In the genomic region with DNA sequence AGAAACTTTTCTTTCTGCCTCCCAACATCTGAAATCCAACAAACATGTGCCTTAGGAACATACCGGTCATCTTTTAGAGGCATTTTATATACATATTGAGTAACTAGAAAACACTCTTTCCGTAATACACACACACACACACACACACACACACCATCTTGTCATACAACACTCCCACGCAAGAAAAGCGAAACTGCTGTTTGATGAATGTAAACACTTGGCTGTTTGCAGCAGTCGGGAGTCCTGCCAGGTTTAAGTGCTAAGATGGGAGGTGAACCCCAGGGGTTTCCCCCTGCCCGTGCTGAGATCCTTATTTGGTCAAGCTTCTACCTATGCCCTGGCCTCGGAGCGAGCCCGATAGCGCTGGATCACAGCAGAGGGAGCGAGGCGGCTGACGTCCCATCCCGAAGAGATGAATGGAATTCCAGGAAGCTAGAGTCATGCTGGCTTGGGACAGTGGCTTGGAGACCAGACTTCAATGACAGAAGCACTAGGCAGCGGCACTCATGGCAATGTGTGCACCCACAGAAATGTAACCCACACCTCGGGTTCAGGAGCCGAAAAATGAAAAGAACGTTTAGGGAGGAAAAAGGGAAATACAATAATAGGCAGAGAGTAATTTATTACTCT, we compare ENCODE assay signal across 1 cellular context.
TF ChIP-seq lines count a peak whose summit lies in the region.

No MANE protein-coding gene starts in this region.

TF ChIP-seq in HEK293, 187 proteins besides CTCF, POLR2A, EP300 and RAD21 (continued from another document and continues in another):
- TF ChIP-seq, protein P1, sequence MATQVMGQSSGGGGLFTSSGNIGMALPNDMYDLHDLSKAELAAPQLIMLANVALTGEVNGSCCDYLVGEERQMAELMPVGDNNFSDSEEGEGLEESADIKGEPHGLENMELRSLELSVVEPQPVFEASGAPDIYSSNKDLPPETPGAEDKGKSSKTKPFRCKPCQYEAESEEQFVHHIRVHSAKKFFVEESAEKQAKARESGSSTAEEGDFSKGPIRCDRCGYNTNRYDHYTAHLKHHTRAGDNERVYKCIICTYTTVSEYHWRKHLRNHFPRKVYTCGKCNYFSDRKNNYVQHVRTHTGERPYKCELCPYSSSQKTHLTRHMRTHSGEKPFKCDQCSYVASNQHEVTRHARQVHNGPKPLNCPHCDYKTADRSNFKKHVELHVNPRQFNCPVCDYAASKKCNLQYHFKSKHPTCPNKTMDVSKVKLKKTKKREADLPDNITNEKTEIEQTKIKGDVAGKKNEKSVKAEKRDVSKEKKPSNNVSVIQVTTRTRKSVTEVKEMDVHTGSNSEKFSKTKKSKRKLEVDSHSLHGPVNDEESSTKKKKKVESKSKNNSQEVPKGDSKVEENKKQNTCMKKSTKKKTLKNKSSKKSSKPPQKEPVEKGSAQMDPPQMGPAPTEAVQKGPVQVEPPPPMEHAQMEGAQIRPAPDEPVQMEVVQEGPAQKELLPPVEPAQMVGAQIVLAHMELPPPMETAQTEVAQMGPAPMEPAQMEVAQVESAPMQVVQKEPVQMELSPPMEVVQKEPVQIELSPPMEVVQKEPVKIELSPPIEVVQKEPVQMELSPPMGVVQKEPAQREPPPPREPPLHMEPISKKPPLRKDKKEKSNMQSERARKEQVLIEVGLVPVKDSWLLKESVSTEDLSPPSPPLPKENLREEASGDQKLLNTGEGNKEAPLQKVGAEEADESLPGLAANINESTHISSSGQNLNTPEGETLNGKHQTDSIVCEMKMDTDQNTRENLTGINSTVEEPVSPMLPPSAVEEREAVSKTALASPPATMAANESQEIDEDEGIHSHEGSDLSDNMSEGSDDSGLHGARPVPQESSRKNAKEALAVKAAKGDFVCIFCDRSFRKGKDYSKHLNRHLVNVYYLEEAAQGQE (tag by site-specific recombination; IDR thresholded peaks at IDR 0.05) = no peak
- TF ChIP-seq ZNF571 (tag by site-specific recombination; IDR thresholded peaks at IDR 0.05) (no peak), ZNF660 (tag by site-specific recombination; IDR thresholded peaks at IDR 0.05) (no peak), SCRT1 (tag by site-specific recombination; IDR thresholded peaks at IDR 0.05; ENCODE audit: borderline replicate concordance) (no peak), OVOL3 (tag by site-specific recombination; IDR thresholded peaks at IDR 0.05) (no peak), ZFHX2 (tag by site-specific recombination; conservative IDR thresholded peaks at IDR 0.05) (peak; percentile 90), ZNF558 (tag by site-specific recombination; IDR thresholded peaks at IDR 0.05) (no peak), ZFP3 (tag by site-specific recombination; IDR thresholded peaks at IDR 0.05; ENCODE audit: low read depth) (no peak), SP3 (tag by site-specific recombination; IDR thresholded peaks at IDR 0.05) (no peak), ZNF146 (tag by site-specific recombination; IDR thresholded peaks at IDR 0.05) (no peak), ZNF416 (tag by site-specific recombination; IDR thresholded peaks at IDR 0.05) (no peak), ZNF610 (tag by site-specific recombination; IDR thresholded peaks at IDR 0.05; ENCODE audit: borderline replicate concordance) (no peak), REPIN1 (tag by site-specific recombination; IDR thresholded peaks at IDR 0.05; ENCODE audit: low read depth) (no peak), IKZF3 (tag by site-specific recombination; IDR thresholded peaks at IDR 0.05) (no peak), MYNN (tag by site-specific recombination; IDR thresholded peaks at IDR 0.05; ENCODE audit: borderline replicate concordance) (no peak), ZSCAN30 (tag by site-specific recombination; IDR thresholded peaks at IDR 0.05) (no peak), SALL2 (tag by site-specific recombination; IDR thresholded peaks at IDR 0.05; ENCODE audit: borderline replicate concordance) (0 out of 2 replicates have a peak, but pooled peaks have one; percentile 59), ZNF112 (tag by site-specific recombination; IDR thresholded peaks at IDR 0.05) (no peak), PRDM1 (tag by site-specific recombination; IDR thresholded peaks at IDR 0.05) (no peak), ZNF549 (tag by site-specific recombination; IDR thresholded peaks at IDR 0.05) (no peak), GLIS1 (tag by site-specific recombination; IDR thresholded peaks at IDR 0.05) (peak; percentile 72), ZNF23 (tag by site-specific recombination; IDR thresholded peaks at IDR 0.05; ENCODE audit: borderline replicate concordance) (no peak), ZNF24 (tag by site-specific recombination; IDR thresholded peaks at IDR 0.05) (no peak), ZNF426 (tag by site-specific recombination; IDR thresholded peaks at IDR 0.05) (no peak), SETDB1 (IDR thresholded peaks at IDR 0.05; ENCODE audit: insufficient read length, low read length) (no peak), ZNF394 (tag by site-specific recombination; IDR thresholded peaks at IDR 0.05; ENCODE audit: borderline replicate concordance) (no peak), ZNF404 (tag by site-specific recombination; IDR thresholded peaks at IDR 0.05) (no peak), ZNF121 (tag by site-specific recombination; IDR thresholded peaks at IDR 0.05) (no peak), KLF8 (tag by site-specific recombination; IDR thresholded peaks at IDR 0.05) (no peak), ZNF707 (tag by site-specific recombination; IDR thresholded peaks at IDR 0.05) (no peak), ZNF510 (tag by site-specific recombination; IDR thresholded peaks at IDR 0.05; ENCODE audit: insufficient replicate concordance) (no peak), OSR2 (tag by site-specific recombination; IDR thresholded peaks at IDR 0.05) (no peak), GLI2 (tag by site-specific recombination; IDR thresholded peaks at IDR 0.05; ENCODE audit: borderline replicate concordance, low read depth) (no peak), ZIC2 (tag by site-specific recombination; IDR thresholded peaks at IDR 0.05) (peak; percentile 80), ZNF48 (tag by site-specific recombination; IDR thresholded peaks at IDR 0.05) (no peak), ZFP41 (tag by site-specific recombination; IDR thresholded peaks at IDR 0.05; ENCODE audit: borderline replicate concordance) (no peak), ZNF155 (tag by site-specific recombination; IDR thresholded peaks at IDR 0.05) (no peak), ZNF19 (tag by site-specific recombination; IDR thresholded peaks at IDR 0.05; ENCODE audit: low read depth) (no peak)
- TF ChIP-seq, protein P2, sequence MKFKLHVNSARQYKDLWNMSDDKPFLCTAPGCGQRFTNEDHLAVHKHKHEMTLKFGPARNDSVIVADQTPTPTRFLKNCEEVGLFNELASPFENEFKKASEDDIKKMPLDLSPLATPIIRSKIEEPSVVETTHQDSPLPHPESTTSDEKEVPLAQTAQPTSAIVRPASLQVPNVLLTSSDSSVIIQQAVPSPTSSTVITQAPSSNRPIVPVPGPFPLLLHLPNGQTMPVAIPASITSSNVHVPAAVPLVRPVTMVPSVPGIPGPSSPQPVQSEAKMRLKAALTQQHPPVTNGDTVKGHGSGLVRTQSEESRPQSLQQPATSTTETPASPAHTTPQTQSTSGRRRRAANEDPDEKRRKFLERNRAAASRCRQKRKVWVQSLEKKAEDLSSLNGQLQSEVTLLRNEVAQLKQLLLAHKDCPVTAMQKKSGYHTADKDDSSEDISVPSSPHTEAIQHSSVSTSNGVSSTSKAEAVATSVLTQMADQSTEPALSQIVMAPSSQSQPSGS (tag by site-specific recombination; IDR thresholded peaks at IDR 0.05; ENCODE audit: low read depth) = no peak
- TF ChIP-seq, protein P3, sequence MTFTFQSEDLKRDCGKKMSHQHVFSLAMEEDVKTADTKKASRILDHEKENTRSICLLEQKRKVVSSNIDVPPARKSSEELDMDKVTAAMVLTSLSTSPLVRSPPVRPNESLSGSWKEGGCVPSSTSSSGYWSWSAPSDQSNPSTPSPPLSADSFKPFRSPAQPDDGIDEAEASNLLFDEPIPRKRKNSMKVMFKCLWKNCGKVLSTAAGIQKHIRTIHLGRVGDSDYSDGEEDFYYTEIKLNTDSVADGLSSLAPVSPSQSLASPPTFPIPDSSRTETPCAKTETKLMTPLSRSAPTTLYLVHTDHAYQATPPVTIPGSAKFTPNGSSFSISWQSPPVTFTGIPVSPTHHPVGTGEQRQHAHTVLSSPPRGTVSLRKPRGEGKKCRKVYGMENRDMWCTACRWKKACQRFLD (tag by site-specific recombination; IDR thresholded peaks at IDR 0.05) = no peak
- TF ChIP-seq, protein P4, sequence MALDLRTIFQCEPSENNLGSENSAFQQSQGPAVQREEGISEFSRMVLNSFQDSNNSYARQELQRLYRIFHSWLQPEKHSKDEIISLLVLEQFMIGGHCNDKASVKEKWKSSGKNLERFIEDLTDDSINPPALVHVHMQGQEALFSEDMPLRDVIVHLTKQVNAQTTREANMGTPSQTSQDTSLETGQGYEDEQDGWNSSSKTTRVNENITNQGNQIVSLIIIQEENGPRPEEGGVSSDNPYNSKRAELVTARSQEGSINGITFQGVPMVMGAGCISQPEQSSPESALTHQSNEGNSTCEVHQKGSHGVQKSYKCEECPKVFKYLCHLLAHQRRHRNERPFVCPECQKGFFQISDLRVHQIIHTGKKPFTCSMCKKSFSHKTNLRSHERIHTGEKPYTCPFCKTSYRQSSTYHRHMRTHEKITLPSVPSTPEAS (tag by site-specific recombination; IDR thresholded peaks at IDR 0.05) = peak; percentile 80
- TF ChIP-seq, protein P5, sequence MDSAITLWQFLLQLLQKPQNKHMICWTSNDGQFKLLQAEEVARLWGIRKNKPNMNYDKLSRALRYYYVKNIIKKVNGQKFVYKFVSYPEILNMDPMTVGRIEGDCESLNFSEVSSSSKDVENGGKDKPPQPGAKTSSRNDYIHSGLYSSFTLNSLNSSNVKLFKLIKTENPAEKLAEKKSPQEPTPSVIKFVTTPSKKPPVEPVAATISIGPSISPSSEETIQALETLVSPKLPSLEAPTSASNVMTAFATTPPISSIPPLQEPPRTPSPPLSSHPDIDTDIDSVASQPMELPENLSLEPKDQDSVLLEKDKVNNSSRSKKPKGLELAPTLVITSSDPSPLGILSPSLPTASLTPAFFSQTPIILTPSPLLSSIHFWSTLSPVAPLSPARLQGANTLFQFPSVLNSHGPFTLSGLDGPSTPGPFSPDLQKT (IDR thresholded peaks at IDR 0.05; ENCODE audit: borderline replicate concordance, low read depth, low read length) = no peak
- TF ChIP-seq, protein P6, sequence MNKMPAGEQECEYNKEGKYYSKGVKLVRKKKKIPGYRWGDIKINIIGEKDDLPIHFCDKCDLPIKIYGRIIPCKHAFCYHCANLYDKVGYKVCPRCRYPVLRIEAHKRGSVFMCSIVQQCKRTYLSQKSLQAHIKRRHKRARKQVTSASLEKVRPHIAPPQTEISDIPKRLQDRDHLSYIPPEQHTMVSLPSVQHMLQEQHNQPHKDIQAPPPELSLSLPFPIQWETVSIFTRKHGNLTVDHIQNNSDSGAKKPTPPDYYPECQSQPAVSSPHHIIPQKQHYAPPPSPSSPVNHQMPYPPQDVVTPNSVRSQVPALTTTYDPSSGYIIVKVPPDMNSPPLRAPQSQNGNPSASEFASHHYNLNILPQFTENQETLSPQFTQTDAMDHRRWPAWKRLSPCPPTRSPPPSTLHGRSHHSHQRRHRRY (tag by site-specific recombination; IDR thresholded peaks at IDR 0.05) = no peak
- TF ChIP-seq, protein P7, sequence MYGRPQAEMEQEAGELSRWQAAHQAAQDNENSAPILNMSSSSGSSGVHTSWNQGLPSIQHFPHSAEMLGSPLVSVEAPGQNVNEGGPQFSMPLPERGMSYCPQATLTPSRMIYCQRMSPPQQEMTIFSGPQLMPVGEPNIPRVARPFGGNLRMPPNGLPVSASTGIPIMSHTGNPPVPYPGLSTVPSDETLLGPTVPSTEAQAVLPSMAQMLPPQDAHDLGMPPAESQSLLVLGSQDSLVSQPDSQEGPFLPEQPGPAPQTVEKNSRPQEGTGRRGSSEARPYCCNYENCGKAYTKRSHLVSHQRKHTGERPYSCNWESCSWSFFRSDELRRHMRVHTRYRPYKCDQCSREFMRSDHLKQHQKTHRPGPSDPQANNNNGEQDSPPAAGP (tag by site-specific recombination; IDR thresholded peaks at IDR 0.05) = no peak
- TF ChIP-seq, protein P8, sequence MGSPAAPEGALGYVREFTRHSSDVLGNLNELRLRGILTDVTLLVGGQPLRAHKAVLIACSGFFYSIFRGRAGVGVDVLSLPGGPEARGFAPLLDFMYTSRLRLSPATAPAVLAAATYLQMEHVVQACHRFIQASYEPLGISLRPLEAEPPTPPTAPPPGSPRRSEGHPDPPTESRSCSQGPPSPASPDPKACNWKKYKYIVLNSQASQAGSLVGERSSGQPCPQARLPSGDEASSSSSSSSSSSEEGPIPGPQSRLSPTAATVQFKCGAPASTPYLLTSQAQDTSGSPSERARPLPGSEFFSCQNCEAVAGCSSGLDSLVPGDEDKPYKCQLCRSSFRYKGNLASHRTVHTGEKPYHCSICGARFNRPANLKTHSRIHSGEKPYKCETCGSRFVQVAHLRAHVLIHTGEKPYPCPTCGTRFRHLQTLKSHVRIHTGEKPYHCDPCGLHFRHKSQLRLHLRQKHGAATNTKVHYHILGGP (tag by site-specific recombination; IDR thresholded peaks at IDR 0.05) = no peak
- TF ChIP-seq, protein P9, sequence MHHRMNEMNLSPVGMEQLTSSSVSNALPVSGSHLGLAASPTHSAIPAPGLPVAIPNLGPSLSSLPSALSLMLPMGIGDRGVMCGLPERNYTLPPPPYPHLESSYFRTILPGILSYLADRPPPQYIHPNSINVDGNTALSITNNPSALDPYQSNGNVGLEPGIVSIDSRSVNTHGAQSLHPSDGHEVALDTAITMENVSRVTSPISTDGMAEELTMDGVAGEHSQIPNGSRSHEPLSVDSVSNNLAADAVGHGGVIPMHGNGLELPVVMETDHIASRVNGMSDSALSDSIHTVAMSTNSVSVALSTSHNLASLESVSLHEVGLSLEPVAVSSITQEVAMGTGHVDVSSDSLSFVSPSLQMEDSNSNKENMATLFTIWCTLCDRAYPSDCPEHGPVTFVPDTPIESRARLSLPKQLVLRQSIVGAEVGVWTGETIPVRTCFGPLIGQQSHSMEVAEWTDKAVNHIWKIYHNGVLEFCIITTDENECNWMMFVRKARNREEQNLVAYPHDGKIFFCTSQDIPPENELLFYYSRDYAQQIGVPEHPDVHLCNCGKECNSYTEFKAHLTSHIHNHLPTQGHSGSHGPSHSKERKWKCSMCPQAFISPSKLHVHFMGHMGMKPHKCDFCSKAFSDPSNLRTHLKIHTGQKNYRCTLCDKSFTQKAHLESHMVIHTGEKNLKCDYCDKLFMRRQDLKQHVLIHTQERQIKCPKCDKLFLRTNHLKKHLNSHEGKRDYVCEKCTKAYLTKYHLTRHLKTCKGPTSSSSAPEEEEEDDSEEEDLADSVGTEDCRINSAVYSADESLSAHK (tag by site-specific recombination; IDR thresholded peaks at IDR 0.05) = 0 out of 2 replicates have a peak, but pooled peaks have one; percentile 32
- TF ChIP-seq, protein P10, sequence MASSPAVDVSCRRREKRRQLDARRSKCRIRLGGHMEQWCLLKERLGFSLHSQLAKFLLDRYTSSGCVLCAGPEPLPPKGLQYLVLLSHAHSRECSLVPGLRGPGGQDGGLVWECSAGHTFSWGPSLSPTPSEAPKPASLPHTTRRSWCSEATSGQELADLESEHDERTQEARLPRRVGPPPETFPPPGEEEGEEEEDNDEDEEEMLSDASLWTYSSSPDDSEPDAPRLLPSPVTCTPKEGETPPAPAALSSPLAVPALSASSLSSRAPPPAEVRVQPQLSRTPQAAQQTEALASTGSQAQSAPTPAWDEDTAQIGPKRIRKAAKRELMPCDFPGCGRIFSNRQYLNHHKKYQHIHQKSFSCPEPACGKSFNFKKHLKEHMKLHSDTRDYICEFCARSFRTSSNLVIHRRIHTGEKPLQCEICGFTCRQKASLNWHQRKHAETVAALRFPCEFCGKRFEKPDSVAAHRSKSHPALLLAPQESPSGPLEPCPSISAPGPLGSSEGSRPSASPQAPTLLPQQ (tag by site-specific recombination; IDR thresholded peaks at IDR 0.05) = no peak
